17 cellular contexts compared by ENCODE assay signal in genomic region chr19:14442904-14443631, GRCh38. TPM values are rescaled to one million over a fixed set of nuclear protein-coding genes. Genes with fewer than 3 reads are reported as not detected.
A peak's percentile ranks its signal among the peaks of the same experiment; 100 is the strongest.
DNase-seq lines count a peak whose midpoint lies in the region; ATAC-seq and TF ChIP-seq lines count a peak whose summit lies in the region.
"Had no signal": no experiment of that assay in that cellular context is flagged by ENCODE, and none has a peak within 500 bp of the region (broad histone marks: within the 10 kb centered on the region; RNA-seq: fewer than 3 reads in every experiment).

No MANE protein-coding gene starts in this region.

- H3K9me2 ChIP-seq in PC-9 (ENCODE audit: insufficient read depth), result no peaks in the 10 kb centered on the region

- CTCF ChIA-PET in CD8-positive, alpha-beta T cell (lab: Charles Lee), result interaction anchor here (1.0 to 2.1 kb wide), 3 partner anchors 16 to 37 kb away, joined by 3 to 7 read pairs (median 4); no protein-coding TSS in a partner anchor
- CTCF ChIA-PET in PC-9 (lab: Charles Lee), result no interaction called here

- H3K27me3 ChIP-seq in CD8-positive, alpha-beta T cell (ENCODE audit: insufficient read depth, low read length), result no peaks in the 10 kb centered on the region
- no peaks in the 10 kb centered on the region for H3K27me3 ChIP-seq in PC-9 (ENCODE audit: insufficient read depth, low read depth)

- no peak overlapping the region for H2AFZ ChIP-seq in PC-9
- H2AFZ ChIP-seq: GM23338 had no signal

- H3K9me3 ChIP-seq in CD8-positive, alpha-beta T cell (ENCODE audit: low read length), result no peaks in the 10 kb centered on the region
- no peaks in the 10 kb centered on the region for H3K9me3 ChIP-seq in PC-9 (ENCODE audit: insufficient read depth, low read depth)

- intact Hi-C loops in CD8-positive, alpha-beta T cell (cut with DNase I, micrococcal nuclease), result no loop called here
- intact Hi-C loops in PC-9 (cut with micrococcal nuclease; ENCODE audit: unreplicated experiment), result no loop called here

- no peaks in the 10 kb centered on the region for H3K27me3 Mint-ChIP-seq in T-helper 1 cell treated with Interleukin-12 subunit alpha and Interleukin-12 subunit beta and Interleukin-4 antibody, amounts not matched to agents 30 μg/mL and 1 μg/mL, for 36 hours (ENCODE audit: low read depth)
- no peaks in the 10 kb centered on the region for H3K27me3 Mint-ChIP-seq in CD8-positive, alpha-beta T cell (ENCODE audit: low read depth)
- H3K27me3 Mint-ChIP-seq in activated T-helper 17 cell treated with anti-CD3 and anti-CD28 coated beads, Interleukin-2, amount 50 U/mL, for 72 hours, result no peaks in the 10 kb centered on the region
- H3K27me3 Mint-ChIP-seq in memory B cell, result no peaks in the 10 kb centered on the region

- H3K4me3 Mint-ChIP-seq in T-helper 1 cell treated with Interleukin-12 subunit alpha and Interleukin-12 subunit beta and Interleukin-4 antibody, amounts not matched to agents 30 μg/mL and 1 μg/mL, for 36 hours, result peak overlapping the region; percentile 38
- H3K4me3 Mint-ChIP-seq in CD8-positive, alpha-beta T cell, result peak overlapping the region; percentile 18
- peak overlapping the region; percentile 32 for H3K4me3 Mint-ChIP-seq in activated T-helper 17 cell treated with anti-CD3 and anti-CD28 coated beads, Interleukin-2, amount 50 U/mL, for 72 hours
- peak overlapping the region; percentile 24 for H3K4me3 Mint-ChIP-seq in memory B cell
- H3K4me3 Mint-ChIP-seq: GM23338 had no signal

- H3K79me2 ChIP-seq in PC-9 (ENCODE audit: low read depth), result peaks cover 24% of the 10 kb centered on the region

- H3K27ac ChIP-seq in CD8-positive, alpha-beta T cell (ENCODE audit: low read depth, low read length), result no peak overlapping the region
- H3K27ac ChIP-seq in PC-9, result no peak overlapping the region
- H3K27ac ChIP-seq: 22Rv1 had no signal

- peaks cover 33% of the 10 kb centered on the region for H4K20me1 ChIP-seq in PC-9 (ENCODE audit: insufficient read depth)

- no peak for ATAC-seq in CD8-positive, alpha-beta T cell
- ATAC-seq in activated T-helper 17 cell treated with anti-CD3 and anti-CD28 coated beads, Interleukin-2, amount 50 U/mL, for 72 hours (replicated peaks), result no peak
- no peak for ATAC-seq in memory B cell (ENCODE audit: low read depth)
- ATAC-seq: GM23338 had no signal

- H3K4me3 ChIP-seq in CD8-positive, alpha-beta T cell (ENCODE audit: low read depth, low read length), result no peak overlapping the region
- H3K4me3 ChIP-seq in PC-9, result no peak overlapping the region
- H3K4me3 ChIP-seq: GM23338 had no signal

- no peak overlapping the region for H3K4me2 ChIP-seq in PC-9
- H3K4me2 ChIP-seq: GM23338 had no signal

- no TSS peak for BruUV-seq in PC-9 (replicated peaks; lab: Mats Ljungman, UMichigan)

- no peaks in the 10 kb centered on the region for H3K9me3 Mint-ChIP-seq in T-helper 1 cell treated with Interleukin-12 subunit alpha and Interleukin-12 subunit beta and Interleukin-4 antibody, amounts not matched to agents 30 μg/mL and 1 μg/mL, for 36 hours
- no peaks in the 10 kb centered on the region for H3K9me3 Mint-ChIP-seq in CD8-positive, alpha-beta T cell
- no peaks in the 10 kb centered on the region for H3K9me3 Mint-ChIP-seq in activated T-helper 17 cell treated with anti-CD3 and anti-CD28 coated beads, Interleukin-2, amount 50 U/mL, for 72 hours
- H3K9me3 Mint-ChIP-seq in memory B cell, result no peaks in the 10 kb centered on the region
- H3K9me3 Mint-ChIP-seq: GM23338 had no signal

- no peak for DNase-seq in T-helper 1 cell
- DNase-seq in CD8-positive, alpha-beta T cell, result no peak
- no peak for DNase-seq in memory B cell (ENCODE audit: low spot score in 2 of 2)
- no peak for DNase-seq in activated effector memory CD4-positive, alpha-beta T cell treated with anti-CD3 and anti-CD28 coated beads, Interleukin-2, amount 50 U/mL, for 16 hours
- DNase-seq in nucleus accumbens (lab: John Stamatoyannopoulos, UW), result no peak
- DNase-seq in PC-9, result no peak
- DNase-seq: C1 segment of cervical spinal cord, Calu3, DND-41, GF-D8, KG1, NCI-H1092, SHP77 had no signal

- peaks cover 28% of the 10 kb centered on the region for H3K4me1 Mint-ChIP-seq in T-helper 1 cell treated with Interleukin-12 subunit alpha and Interleukin-12 subunit beta and Interleukin-4 antibody, amounts not matched to agents 30 μg/mL and 1 μg/mL, for 36 hours (ENCODE audit: low read depth)
- H3K4me1 Mint-ChIP-seq in CD8-positive, alpha-beta T cell (ENCODE audit: low read depth), result peaks cover 44% of the 10 kb centered on the region
- peaks cover 15% of the 10 kb centered on the region for H3K4me1 Mint-ChIP-seq in activated T-helper 17 cell treated with anti-CD3 and anti-CD28 coated beads, Interleukin-2, amount 50 U/mL, for 72 hours
- peaks cover 25% of the 10 kb centered on the region for H3K4me1 Mint-ChIP-seq in memory B cell

- H3F3A ChIP-seq in PC-9 (ENCODE audit: insufficient read depth, low read depth), result peaks cover 9% of the 10 kb centered on the region; the same call in 1 of the 2 replicates

- peaks cover 40% of the 10 kb centered on the region for H3K4me1 ChIP-seq in CD8-positive, alpha-beta T cell (ENCODE audit: insufficient read depth, low read length)
- no peaks in the 10 kb centered on the region for H3K4me1 ChIP-seq in PC-9 (replicated peaks; ENCODE audit: insufficient read depth)

- no peak overlapping the region for H3K27ac Mint-ChIP-seq in T-helper 1 cell treated with Interleukin-12 subunit alpha and Interleukin-12 subunit beta and Interleukin-4 antibody, amounts not matched to agents 30 μg/mL and 1 μg/mL, for 36 hours
- H3K27ac Mint-ChIP-seq in CD8-positive, alpha-beta T cell, result no peak overlapping the region
- H3K27ac Mint-ChIP-seq in activated T-helper 17 cell treated with anti-CD3 and anti-CD28 coated beads, Interleukin-2, amount 50 U/mL, for 72 hours, result no peak overlapping the region
- H3K27ac Mint-ChIP-seq in memory B cell, result no peak overlapping the region
- H3K27ac Mint-ChIP-seq: GM23338 had no signal

- TF ChIP-seq CTCF in CD8-positive, alpha-beta T cell (IDR thresholded peaks at IDR 0.05), result no peak
- TF ChIP-seq CTCF in PC-9 (conservative IDR thresholded peaks at IDR 0.05), result no peak

- H3K36me3 ChIP-seq in CD8-positive, alpha-beta T cell (ENCODE audit: insufficient read depth, low read length), result peaks cover 47% of the 10 kb centered on the region
- peaks cover 48% of the 10 kb centered on the region for H3K36me3 ChIP-seq in PC-9 (ENCODE audit: low read depth)

- H3K36me3 Mint-ChIP-seq in T-helper 1 cell treated with Interleukin-12 subunit alpha and Interleukin-12 subunit beta and Interleukin-4 antibody, amounts not matched to agents 30 μg/mL and 1 μg/mL, for 36 hours (ENCODE audit: low read depth), result peaks cover 41% of the 10 kb centered on the region
- peaks cover 67% of the 10 kb centered on the region for H3K36me3 Mint-ChIP-seq in CD8-positive, alpha-beta T cell
- H3K36me3 Mint-ChIP-seq in activated T-helper 17 cell treated with anti-CD3 and anti-CD28 coated beads, Interleukin-2, amount 50 U/mL, for 72 hours (ENCODE audit: low read depth), result peaks cover 78% of the 10 kb centered on the region
- H3K36me3 Mint-ChIP-seq in memory B cell, result peaks cover 29% of the 10 kb centered on the region

- POLR2A ChIA-PET in CD8-positive, alpha-beta T cell (lab: Charles Lee), result no interaction called here
- POLR2A ChIA-PET in PC-9 (lab: Charles Lee; ENCODE audit: unreplicated experiment), result no interaction called here

RNA-seq across cellular contexts. Expression of gene PKN1, which starts 10.0 kb away (rescaled TPM):
- total RNA-seq in CD8-positive, alpha-beta T cell, result 100 to 1,000 TPM; 152 to 158 TPM
- 100 to 1,000 TPM; 121 to 171 TPM for total RNA-seq in activated T-helper 17 cell treated with anti-CD3 and anti-CD28 coated beads, Interleukin-2, amount 50 U/mL, for 72 hours
- total RNA-seq in PC-9 (2021), result 257 and 417 TPM in 2 replicates

RNA-seq across cellular contexts. Expression of gene DDX39A, which starts 23.9 kb away (rescaled TPM):
- total RNA-seq in CD8-positive, alpha-beta T cell, result 100 to 1,000 TPM; 342 to 372 TPM
- 100 to 1,000 TPM; 132 to 260 TPM for total RNA-seq in activated T-helper 17 cell treated with anti-CD3 and anti-CD28 coated beads, Interleukin-2, amount 50 U/mL, for 72 hours
- 66.5 and 67.4 TPM in 2 replicates for total RNA-seq in PC-9 (2021)

RNA-seq across cellular contexts. Expression of gene PTGER1, which starts 32.1 kb away (rescaled TPM):
- total RNA-seq in CD8-positive, alpha-beta T cell, result under 1 TPM in 1 of 2 experiments, not detected in 1; 0.22 TPM
- under 1 TPM in 1 of 2 donors, not detected in 1; 0.17 TPM for total RNA-seq in activated T-helper 17 cell treated with anti-CD3 and anti-CD28 coated beads, Interleukin-2, amount 50 U/mL, for 72 hours
- 1.4 TPM in 2 replicates for total RNA-seq in PC-9 (2021)
- total RNA-seq: GM23338 had no signal

RNA-seq across cellular contexts. Expression of gene GIPC1, which starts 52.9 kb away (rescaled TPM):
- total RNA-seq in CD8-positive, alpha-beta T cell, result 10 to 100 TPM; 15.6 to 16.0 TPM
- total RNA-seq in activated T-helper 17 cell treated with anti-CD3 and anti-CD28 coated beads, Interleukin-2, amount 50 U/mL, for 72 hours, result 10 to 100 TPM; 23.4 to 44.9 TPM
- total RNA-seq in PC-9 (2021), result 205 and 259 TPM in 2 replicates
